Comparison of ENCODE assay signal across 8 cellular contexts in the genomic region with DNA sequence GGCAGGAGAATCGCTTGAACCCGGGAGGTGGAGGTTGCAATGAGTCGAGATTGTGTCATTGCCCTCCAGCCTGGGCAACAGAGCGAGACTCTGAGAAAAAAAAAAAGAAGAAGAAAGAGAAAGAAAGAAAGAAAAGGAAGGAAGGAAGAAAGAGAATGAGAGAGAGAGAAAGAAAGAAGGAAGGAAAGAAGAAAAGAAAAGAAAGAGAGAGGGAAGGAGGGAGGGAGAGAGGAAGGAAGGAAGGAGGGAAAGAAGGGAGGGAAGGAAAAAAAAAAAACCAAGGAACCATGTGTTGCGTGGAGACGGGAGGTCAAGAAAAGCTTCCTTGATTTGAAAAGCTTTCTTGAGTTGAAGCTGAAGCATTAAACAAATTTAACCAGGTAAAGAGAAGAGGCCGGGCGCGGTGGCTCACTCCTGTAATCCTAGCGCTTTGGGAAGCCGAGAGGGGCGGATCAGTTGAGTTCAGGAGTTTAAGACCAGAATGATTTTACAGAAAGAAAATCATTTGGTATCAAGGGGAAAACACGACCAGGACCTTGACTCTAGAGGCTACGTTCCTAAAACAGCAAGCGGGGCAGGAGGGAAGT.
A peak's percentile ranks its signal among the peaks of the same experiment; 100 is the strongest.
DNase-seq lines count a peak whose midpoint lies in the region; TF ChIP-seq lines count a peak whose summit lies in the region.

No MANE protein-coding gene starts in this region.

- TF ChIP-seq CTCF in endothelial cell (IDR thresholded peaks at IDR 0.05; ENCODE audit: unreplicated experiment) (no peak), osteocyte (IDR thresholded peaks at IDR 0.05) (no peak)

- H3K9me3 ChIP-seq in ES-I3 (ENCODE audit: control insufficient read depth, insufficient read depth, low read length) (no peaks in the 10 kb centered on the region), MG63 (no peaks in the 10 kb centered on the region)

- peak overlapping the region; percentile 56 for H3K4me3 ChIP-seq in MG63

- no peaks in the 10 kb centered on the region for H3K9me3 Mint-ChIP-seq in endothelial cell (ENCODE audit: unreplicated experiment)
- no peaks in the 10 kb centered on the region for H3K9me3 Mint-ChIP-seq in osteocyte (ENCODE audit: unreplicated experiment)

- H3K36me3 Mint-ChIP-seq in endothelial cell (ENCODE audit: low read depth, unreplicated experiment) (no peaks in the 10 kb centered on the region), osteocyte (ENCODE audit: unreplicated experiment) (no peaks in the 10 kb centered on the region)

- H3K4me3 Mint-ChIP-seq in endothelial cell (ENCODE audit: unreplicated experiment) (peak overlapping the region; percentile 79), osteocyte (ENCODE audit: unreplicated experiment) (peak overlapping the region; percentile 72)

- H3K9ac ChIP-seq in ES-I3 (ENCODE audit: low read depth, low read length): peak overlapping the region; percentile 83

- DNase-seq in MG63 (no peak), endothelial cell (ENCODE audit: low spot score) (no peak), osteocyte (ENCODE audit: extremely low spot score, unreplicated experiment) (no peak), NCI-H1092 (lab: John Stamatoyannopoulos, UW) (no peak), NCI-H1105 treated with DMSO at 0.1 percent for 48 hours (lab: John Stamatoyannopoulos, UW) (no peak), RKO (ENCODE audit: low spot score) (no peak)
- DNase-seq in stimulated activated naive CD4-positive, alpha-beta T cell treated with Interleukin-2 at 50 U/mL for 16 hours (lab: John Stamatoyannopoulos, UW): no peak

- H3K27me3 Mint-ChIP-seq in endothelial cell (ENCODE audit: unreplicated experiment) (no peaks in the 10 kb centered on the region), osteocyte (ENCODE audit: unreplicated experiment) (peaks cover 4% of the 10 kb centered on the region)

- no peaks in the 10 kb centered on the region for H3K27me3 ChIP-seq in MG63

- H3K27ac Mint-ChIP-seq in endothelial cell (ENCODE audit: unreplicated experiment): no peak overlapping the region
- H3K27ac Mint-ChIP-seq in osteocyte (ENCODE audit: unreplicated experiment): no peak overlapping the region

- H3K4me1 Mint-ChIP-seq in endothelial cell (ENCODE audit: unreplicated experiment) (peaks cover 4% of the 10 kb centered on the region), osteocyte (ENCODE audit: unreplicated experiment) (peaks cover 17% of the 10 kb centered on the region)

- H3K36me3 ChIP-seq in ES-I3 (ENCODE audit: insufficient read depth, low read length) (no peaks in the 10 kb centered on the region), MG63 (no peaks in the 10 kb centered on the region)

- peaks cover 17% of the 10 kb centered on the region for H3K4me1 ChIP-seq in ES-I3 (ENCODE audit: insufficient read depth, low read length)
